Comparison of ENCODE assay signal across 8 cellular contexts in genomic region chr10:61452655-61453641, GRCh38. TPM values are rescaled to one million over a fixed set of nuclear protein-coding genes. Genes with fewer than 3 reads are reported as not detected.
A peak's percentile ranks its signal among the peaks of the same experiment; 100 is the strongest.
DNase-seq lines count a peak whose midpoint lies in the region; ATAC-seq and TF ChIP-seq lines count a peak whose summit lies in the region.

Gene TMEM26 (minus strand): TSS chr10:61453381. CDS start chr10:61453081, 300 bp downstream.

- ATAC-seq in PC-3 (peak; percentile 39), natural killer cell (peak in 1 of 3 donors; percentile 22), HG03342 (IDR thresholded peaks at IDR 0.05; ENCODE audit: unreplicated experiment) (no peak), GM18505 (IDR thresholded peaks at IDR 0.05; ENCODE audit: unreplicated experiment) (no peak), GM18520 (IDR thresholded peaks at IDR 0.05; ENCODE audit: unreplicated experiment) (no peak)

- peak within 1 kb of the TSS; percentile 5; the same call in 1 of the 2 replicates for H2AFZ ChIP-seq in PC-3 (ENCODE audit: low read length)

- H3K9me2 ChIP-seq in PC-3 (replicated peaks; ENCODE audit: low read length) = no peaks in the 10 kb centered on the region; the same call in 1 of the 2 replicates

- no peaks in the 10 kb centered on the region for H3K79me2 ChIP-seq in PC-3 (ENCODE audit: low read length)

- H3K4me1 ChIP-seq in PC-3 (ENCODE audit: insufficient read depth, low read length) = no peaks in the 10 kb centered on the region

- no peak for TF ChIP-seq POLR2A in GM18505 (IDR thresholded peaks at IDR 0.05; ENCODE audit: borderline replicate concordance, extremely low read depth, insufficient read depth, insufficient read length)

- CTCF ChIA-PET in PC-3 (lab: Charles Lee) (no interaction called here), Calu3 (lab: Charles Lee) (no interaction called here)

- no peak for TF ChIP-seq CTCF in AG09309 (IDR thresholded peaks at IDR 0.05; ENCODE audit: control insufficient read depth, insufficient read depth, low read depth, low read length, missing control alignments)
- TF ChIP-seq CTCF in PC-3 (conservative IDR thresholded peaks at IDR 0.05; ENCODE audit: low read depth, low read length) = no peak
- no peak for TF ChIP-seq CTCF in fibroblast of the aortic adventitia (IDR thresholded peaks at IDR 0.05; ENCODE audit: insufficient read depth, low read length)
- no peak for TF ChIP-seq CTCF in natural killer cell (IDR thresholded peaks at IDR 0.05)
- no peak for TF ChIP-seq CTCF in Calu3 (IDR thresholded peaks at IDR 0.05; ENCODE audit: unreplicated experiment)

- H3K27ac Mint-ChIP-seq in natural killer cell (no peak within 1 kb of the TSS), Calu3 (ENCODE audit: unreplicated experiment) (no peak within 1 kb of the TSS)

- peak within 1 kb of the TSS; percentile 9; the same call in 1 of the 2 replicates for H3K4me2 ChIP-seq in PC-3 (ENCODE audit: low read length)

- DNase-seq in AG09309 (ENCODE audit: low read depth) = no peak
- no peak for DNase-seq in PC-3
- DNase-seq in fibroblast of the aortic adventitia (ENCODE audit: low read depth) = peak; percentile 32
- no peak for DNase-seq in natural killer cell
- no peak for DNase-seq in Calu3

- no peaks in the 10 kb centered on the region for H3K9me3 ChIP-seq in PC-3 (ENCODE audit: low read length)

- H4K20me1 ChIP-seq in PC-3 (ENCODE audit: low read length) = no peaks in the 10 kb centered on the region

- no TSS peak for BruUV-seq in PC-3 (replicated peaks; lab: Mats Ljungman, UMichigan)
- BruUV-seq in Calu3 (replicated peaks; lab: Mats Ljungman, UMichigan) = no TSS peak

- POLR2A ChIA-PET in PC-3 (lab: Charles Lee; ENCODE audit: unreplicated experiment) = no interaction called here

- no peak within 1 kb of the TSS for H3K27ac ChIP-seq in PC-3 (ENCODE audit: low read length)

- H3K4me1 Mint-ChIP-seq in natural killer cell (peaks cover 5 to 12% of the 10 kb centered on the region in 2 donors), Calu3 (ENCODE audit: low read depth, unreplicated experiment) (no peaks in the 10 kb centered on the region)

- H3K9me3 Mint-ChIP-seq in natural killer cell = no peaks in the 10 kb centered on the region
- no peaks in the 10 kb centered on the region for H3K9me3 Mint-ChIP-seq in Calu3 (ENCODE audit: low read depth, unreplicated experiment)

- H3K36me3 ChIP-seq in PC-3 (ENCODE audit: low read depth, low read length) = no peaks in the 10 kb centered on the region

- H3K9ac ChIP-seq in PC-3 (ENCODE audit: low read length) = no peak within 1 kb of the TSS

- no peaks in the 10 kb centered on the region for H3F3A ChIP-seq in PC-3 (ENCODE audit: low read length, unreplicated experiment)

- H3K27me3 Mint-ChIP-seq in natural killer cell (ENCODE audit: low read depth in 2 of 2) = peaks cover 22 to 42% of the 10 kb centered on the region in 2 donors
- peaks cover 19% of the 10 kb centered on the region for H3K27me3 Mint-ChIP-seq in Calu3 (ENCODE audit: unreplicated experiment)

- H3K4me3 Mint-ChIP-seq in natural killer cell (peak within 1 kb of the TSS; percentile 14), Calu3 (ENCODE audit: low read depth, unreplicated experiment) (no peak within 1 kb of the TSS)

- H3K27me3 ChIP-seq in PC-3 (ENCODE audit: low read length) = no peaks in the 10 kb centered on the region

- peak within 1 kb of the TSS; percentile 72 for H3K4me3 ChIP-seq in AG09309 (ENCODE audit: control insufficient read depth, low read depth, low read length)
- no peak within 1 kb of the TSS for H3K4me3 ChIP-seq in PC-3 (ENCODE audit: low read length)
- H3K4me3 ChIP-seq in fibroblast of the aortic adventitia (ENCODE audit: low read depth, low read length) = peak within 1 kb of the TSS; percentile 79

- intact Hi-C loops in PC-3 (cut with micrococcal nuclease) = no loop called here
- intact Hi-C loops in natural killer cell (cut with micrococcal nuclease) = no loop called here
- intact Hi-C loops in Calu3 (cut with micrococcal nuclease; ENCODE audit: unreplicated experiment) = no loop called here

- H3K36me3 Mint-ChIP-seq in natural killer cell (no peaks in the 10 kb centered on the region), Calu3 (ENCODE audit: insufficient read depth, unreplicated experiment) (no peaks in the 10 kb centered on the region)

RNA-seq across cellular contexts. Expression of gene TMEM26, which starts in this region (rescaled TPM):
- total RNA-seq in PC-3 (2014; rRNA removed) (0.12 TPM in 1 of 2 replicates, not detected in the other), fibroblast of the aortic adventitia (ENCODE audit: low replicate concordance) (5.7 and 20.5 TPM in 2 replicates), natural killer cell (not detected), Calu3 (2022) (not detected in 2 replicates)

Comparison
In these comparisons a context has a peak if more than half of its experiments do, and no peak if none do; other contexts are left out.
1. Peak in ATAC-seq and H3K4me2 ChIP-seq in PC-3; RNA of the gene not detected or under 1 TPM.